ENCODE assay signal across 3 cellular contexts in the genomic region with DNA sequence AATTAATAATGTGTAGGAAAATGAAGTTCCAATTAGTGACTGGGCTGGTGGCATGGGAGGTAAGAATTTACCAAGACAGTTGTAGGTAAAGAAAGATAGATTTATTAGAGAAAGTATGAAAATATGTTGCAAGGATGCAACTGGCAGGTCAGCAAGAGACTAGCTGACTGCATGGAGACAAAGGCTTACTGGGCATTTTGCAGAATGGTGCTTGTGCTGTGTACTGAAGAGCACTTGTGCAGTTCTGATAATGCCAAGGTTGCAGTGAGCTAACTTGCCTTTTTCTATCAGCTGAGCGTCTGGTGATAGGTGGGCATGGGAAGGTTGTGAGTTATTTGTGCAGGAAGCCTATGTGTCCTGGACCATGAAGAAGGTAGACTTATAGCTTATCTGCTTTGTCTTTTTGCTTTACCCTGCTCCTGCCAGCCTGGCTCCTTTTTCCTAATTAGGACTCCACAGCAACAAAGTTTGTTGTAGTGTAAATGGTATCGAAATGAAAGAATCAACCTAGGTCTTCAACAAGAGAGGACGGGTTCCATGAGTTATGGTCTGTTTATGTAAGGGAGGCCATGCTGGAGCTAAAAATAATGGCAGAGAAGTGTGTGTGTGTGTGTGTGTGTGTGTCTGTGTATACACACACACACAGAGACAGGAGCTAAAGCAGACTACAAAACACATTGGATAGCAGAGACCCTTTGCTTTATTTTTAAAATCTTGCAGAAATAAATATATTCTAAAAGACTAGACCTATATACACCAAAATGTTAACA.
TF ChIP-seq lines count a peak whose summit lies in the region.

No MANE protein-coding gene starts in this region.

TF ChIP-seq in endothelial cell of umbilical vein, 7 proteins besides CTCF, POLR2A, EP300 and RAD21:
- TF ChIP-seq FOS (IDR thresholded peaks at IDR 0.05; ENCODE audit: borderline replicate concordance, insufficient read depth, low read length): no peak
- TF ChIP-seq EZH2 (IDR thresholded peaks at IDR 0.05; ENCODE audit: borderline replicate concordance, low read depth, low read length, severe bottlenecking): no peak
- no peak for TF ChIP-seq MYC (IDR thresholded peaks at IDR 0.05; ENCODE audit: low read depth, low read length)
- no peak for TF ChIP-seq GATA2 (IDR thresholded peaks at IDR 0.05; ENCODE audit: insufficient read depth, insufficient read length, low read depth, low read length)
- TF ChIP-seq, protein P1, sequence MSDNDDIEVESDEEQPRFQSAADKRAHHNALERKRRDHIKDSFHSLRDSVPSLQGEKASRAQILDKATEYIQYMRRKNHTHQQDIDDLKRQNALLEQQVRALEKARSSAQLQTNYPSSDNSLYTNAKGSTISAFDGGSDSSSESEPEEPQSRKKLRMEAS (IDR thresholded peaks at IDR 0.05; ENCODE audit: insufficient read depth, insufficient read length): no peak
- no peak for TF ChIP-seq POLR2AphosphoS5 (IDR thresholded peaks at IDR 0.05; ENCODE audit: insufficient read depth, low read depth, low read length)

TF ChIP-seq in HEK293T, 16 proteins besides CTCF, POLR2A, EP300 and RAD21:
- TF ChIP-seq FOXA1 (IDR thresholded peaks at IDR 0.05) (no peak), SUZ12 (IDR thresholded peaks at IDR 0.05) (no peak), ARNT (IDR thresholded peaks at IDR 0.05) (no peak), FOXM1 (IDR thresholded peaks at IDR 0.05; ENCODE audit: borderline replicate concordance) (no peak), SP1 (IDR thresholded peaks at IDR 0.05) (no peak), ELF4 (IDR thresholded peaks at IDR 0.05) (no peak), ZNF384 (IDR thresholded peaks at IDR 0.05) (no peak)

TF ChIP-seq in WTC11, 78 proteins besides CTCF, POLR2A, EP300 and RAD21:
- no peak for TF ChIP-seq PREB (CRISPR knock-in tag; IDR thresholded peaks at IDR 0.05; ENCODE audit: borderline replicate concordance)
- TF ChIP-seq, protein P2, sequence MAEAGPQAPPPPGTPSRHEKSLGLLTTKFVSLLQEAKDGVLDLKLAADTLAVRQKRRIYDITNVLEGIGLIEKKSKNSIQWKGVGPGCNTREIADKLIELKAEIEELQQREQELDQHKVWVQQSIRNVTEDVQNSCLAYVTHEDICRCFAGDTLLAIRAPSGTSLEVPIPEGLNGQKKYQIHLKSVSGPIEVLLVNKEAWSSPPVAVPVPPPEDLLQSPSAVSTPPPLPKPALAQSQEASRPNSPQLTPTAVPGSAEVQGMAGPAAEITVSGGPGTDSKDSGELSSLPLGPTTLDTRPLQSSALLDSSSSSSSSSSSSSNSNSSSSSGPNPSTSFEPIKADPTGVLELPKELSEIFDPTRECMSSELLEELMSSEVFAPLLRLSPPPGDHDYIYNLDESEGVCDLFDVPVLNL (CRISPR knock-in tag; IDR thresholded peaks at IDR 0.05; ENCODE audit: borderline replicate concordance, low read depth): no peak
- no peak for TF ChIP-seq ZSCAN18 (CRISPR knock-in tag; IDR thresholded peaks at IDR 0.05)
- TF ChIP-seq FOXP4 (CRISPR knock-in tag; IDR thresholded peaks at IDR 0.05): no peak
- no peak for TF ChIP-seq TCF7 (CRISPR knock-in tag; IDR thresholded peaks at IDR 0.05; ENCODE audit: low read depth)
- TF ChIP-seq ZNF281 (CRISPR knock-in tag; IDR thresholded peaks at IDR 0.05): no peak
- no peak for TF ChIP-seq GTF2I (CRISPR knock-in tag; conservative IDR thresholded peaks at IDR 0.05)
